Comparison of ENCODE assay signal across 24 cellular contexts in the genomic region with DNA sequence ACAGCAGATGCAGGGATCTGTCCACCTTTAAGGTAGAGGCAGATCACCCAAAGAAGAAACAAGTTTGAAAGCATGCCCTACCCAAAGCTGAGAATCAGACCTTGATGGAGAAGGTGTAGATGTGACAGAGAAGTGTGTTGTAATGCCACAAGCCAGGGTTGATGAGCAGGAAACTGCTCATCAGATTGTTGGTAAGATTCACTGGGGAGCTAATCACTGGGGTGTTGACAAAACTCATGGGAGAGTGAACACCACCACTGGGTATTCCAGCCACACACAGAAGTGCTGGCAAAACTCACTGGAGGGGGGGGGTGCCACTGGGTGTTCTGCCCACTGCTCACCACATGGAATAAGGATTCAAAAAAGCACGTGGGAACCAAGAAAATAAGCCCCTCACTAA.
DNase-seq lines count a peak whose midpoint lies in the region; ATAC-seq and TF ChIP-seq lines count a peak whose summit lies in the region.
"Had no signal": no experiment of that assay in that cellular context is flagged by ENCODE, and none has a peak within 500 bp of the region (broad histone marks: within the 10 kb centered on the region; RNA-seq: fewer than 3 reads in every experiment).

No MANE protein-coding gene starts in this region.

- no peak overlapping the region for H2BK120ac ChIP-seq in trophoblast cell (ENCODE audit: insufficient read depth, low read length, poor library complexity)

- H3K27ac ChIP-seq in HUES48 (ENCODE audit: low read depth, low read length) = peak overlapping the region; percentile 91
- H3K27ac ChIP-seq in trophoblast cell (ENCODE audit: low read depth, low read length) = no peak overlapping the region
- H3K27ac ChIP-seq: BLaER1, HL-60, SJSA1 had no signal

- DNase-seq in WTC11 (ENCODE audit: low spot score) = no peak
- peak; percentile 25 for DNase-seq in glomerular visceral epithelial cell (ENCODE audit: extremely low spot score)
- no peak for DNase-seq in nephron progenitor cell
- no peak for DNase-seq in stimulated activated effector memory CD8-positive, alpha-beta T cell treated with anti-CD3 and anti-CD28 coated beads, Interleukin-12 subunit alpha, Interleukin-12 subunit beta, amount 100 ng/mL, for 72 hours (ENCODE audit: low spot score in 2 of 2)
- DNase-seq in activated T-cell treated with anti-CD3 and anti-CD28 coated beads, Interleukin-2, amount 50 U/mL, for 24 hours = no peak
- DNase-seq in trophoblast cell = no peak
- DNase-seq in effector CD4-positive, alpha-beta T cell = no peak
- DNase-seq: CD4-positive, CD25-positive, alpha-beta regulatory T cell; DMS153; DND-41; HFFc6; Kasumi-1; NCI-H1092 treated with DMSO at 0.1 percent for 48 hours; NCI-H1436 treated with DMSO at 0.1 percent for 48 hours; NCI-H2029; NCI-H446; Right ventricle myocardium superior; RPMI8226 had no signal

- peaks cover 11% of the 10 kb centered on the region; the same call in 1 of the 2 replicates for H3K9me3 Mint-ChIP-seq in WTC11
- H3K9me3 Mint-ChIP-seq in nephron progenitor cell = no peaks in the 10 kb centered on the region
- H3K9me3 Mint-ChIP-seq in stimulated activated effector memory CD8-positive, alpha-beta T cell treated with anti-CD3 and anti-CD28 coated beads, Interleukin-12 subunit alpha, Interleukin-12 subunit beta, amount 100 ng/mL, for 72 hours = no peaks in the 10 kb centered on the region
- no peaks in the 10 kb centered on the region for H3K9me3 Mint-ChIP-seq in activated T-cell treated with anti-CD3 and anti-CD28 coated beads, Interleukin-2, amount 50 U/mL, for 24 hours

- H4K8ac ChIP-seq in trophoblast cell (ENCODE audit: low read depth, low read length) = no peak overlapping the region

- H3K18ac ChIP-seq in trophoblast cell (ENCODE audit: low read length) = no peak overlapping the region

- no peaks in the 10 kb centered on the region for H3K27me3 Mint-ChIP-seq in WTC11 (ENCODE audit: low read depth)
- no peaks in the 10 kb centered on the region for H3K27me3 Mint-ChIP-seq in nephron progenitor cell (ENCODE audit: low read depth, poor library complexity)
- no peaks in the 10 kb centered on the region for H3K27me3 Mint-ChIP-seq in activated T-cell treated with anti-CD3 and anti-CD28 coated beads, Interleukin-2, amount 50 U/mL, for 24 hours
- H3K27me3 Mint-ChIP-seq: CD4-positive, CD25-positive, alpha-beta regulatory T cell had no signal

- H2BK12ac ChIP-seq in trophoblast cell (ENCODE audit: low read length) = no peak overlapping the region

- no peak overlapping the region for H2AFZ ChIP-seq in trophoblast cell (ENCODE audit: insufficient read depth, low read length, poor library complexity)

- CTCF ChIA-PET in WTC11 (lab: Charles Lee) = interaction anchor here (0.8 to 1.3 kb wide), 2 partner anchors 17 to 55 kb away, joined by 3 to 6 read pairs; no protein-coding TSS in a partner anchor

- peaks cover 24% of the 10 kb centered on the region for H3K4me1 Mint-ChIP-seq in WTC11
- no peaks in the 10 kb centered on the region for H3K4me1 Mint-ChIP-seq in nephron progenitor cell
- no peaks in the 10 kb centered on the region for H3K4me1 Mint-ChIP-seq in stimulated activated effector memory CD8-positive, alpha-beta T cell treated with anti-CD3 and anti-CD28 coated beads, Interleukin-12 subunit alpha, Interleukin-12 subunit beta, amount 100 ng/mL, for 72 hours
- H3K4me1 Mint-ChIP-seq in activated T-cell treated with anti-CD3 and anti-CD28 coated beads, Interleukin-2, amount 50 U/mL, for 24 hours (ENCODE audit: low read depth) = no peaks in the 10 kb centered on the region
- H3K4me1 Mint-ChIP-seq: CD4-positive, CD25-positive, alpha-beta regulatory T cell had no signal

- H3K4me3 ChIP-seq in HUES48 (ENCODE audit: low read depth, low read length) (no peak overlapping the region), trophoblast cell (ENCODE audit: low read depth, low read length) (no peak overlapping the region)
- H3K4me3 ChIP-seq: BLaER1, HAP-1, K562, SJSA1 had no signal

- no peak for ATAC-seq in WTC11
- no peak for ATAC-seq in stimulated activated effector memory CD8-positive, alpha-beta T cell treated with anti-CD3 and anti-CD28 coated beads, Interleukin-12 subunit alpha, Interleukin-12 subunit beta, amount 100 ng/mL, for 72 hours
- ATAC-seq: K562 had no signal

- no peak overlapping the region for H3K23ac ChIP-seq in trophoblast cell (ENCODE audit: low read length)

- no peak overlapping the region for H3K14ac ChIP-seq in trophoblast cell (ENCODE audit: low read length)

- H3K4me3 Mint-ChIP-seq in WTC11 = no peak overlapping the region
- no peak overlapping the region for H3K4me3 Mint-ChIP-seq in nephron progenitor cell
- no peak overlapping the region for H3K4me3 Mint-ChIP-seq in stimulated activated effector memory CD8-positive, alpha-beta T cell treated with anti-CD3 and anti-CD28 coated beads, Interleukin-12 subunit alpha, Interleukin-12 subunit beta, amount 100 ng/mL, for 72 hours
- H3K4me3 Mint-ChIP-seq in activated T-cell treated with anti-CD3 and anti-CD28 coated beads, Interleukin-2, amount 50 U/mL, for 24 hours = no peak overlapping the region
- H3K4me3 Mint-ChIP-seq: CD4-positive, CD25-positive, alpha-beta regulatory T cell; HFFc6 had no signal

- no peaks in the 10 kb centered on the region for H3K9me3 ChIP-seq in HUES48 (ENCODE audit: control insufficient read depth, insufficient read depth, low read length)
- no peaks in the 10 kb centered on the region for H3K9me3 ChIP-seq in trophoblast cell (ENCODE audit: insufficient read depth, low read depth, low read length)
- H3K9me3 ChIP-seq: BLaER1, HAP-1, SJSA1 had no signal

- TF ChIP-seq CTCF in WTC11 (IDR thresholded peaks at IDR 0.05) = no peak
- no peak for TF ChIP-seq CTCF in nephron progenitor cell (IDR thresholded peaks at IDR 0.05)

- no peaks in the 10 kb centered on the region for H3K36me3 ChIP-seq in HUES48 (ENCODE audit: control insufficient read depth, insufficient read depth, low read length)
- H3K36me3 ChIP-seq in trophoblast cell (ENCODE audit: control insufficient read depth in 1 of 2, insufficient read depth in 2 of 2, low read length in 2 of 2) = no peaks in the 10 kb centered on the region
- H3K36me3 ChIP-seq: BLaER1, HAP-1 had no signal

- WGBS in trophoblast cell (ENCODE audit: extremely low coverage, insufficient coverage, insufficient read length) = no CpG with 5 or more reads among the region's 1 CpG

- H4K91ac ChIP-seq in trophoblast cell (ENCODE audit: low read depth, low read length) = no peak overlapping the region

- H3K79me2 ChIP-seq in trophoblast cell (ENCODE audit: control insufficient read depth, insufficient read depth, low read length, poor library complexity) = no peaks in the 10 kb centered on the region

- no peak overlapping the region for H4K12ac ChIP-seq in trophoblast cell (ENCODE audit: low read depth, low read length)

- no peaks in the 10 kb centered on the region for H3K36me3 Mint-ChIP-seq in WTC11
- no peaks in the 10 kb centered on the region for H3K36me3 Mint-ChIP-seq in nephron progenitor cell (ENCODE audit: low read depth)
- no peaks in the 10 kb centered on the region for H3K36me3 Mint-ChIP-seq in stimulated activated effector memory CD8-positive, alpha-beta T cell treated with anti-CD3 and anti-CD28 coated beads, Interleukin-12 subunit alpha, Interleukin-12 subunit beta, amount 100 ng/mL, for 72 hours
- H3K36me3 Mint-ChIP-seq in activated T-cell treated with anti-CD3 and anti-CD28 coated beads, Interleukin-2, amount 50 U/mL, for 24 hours (ENCODE audit: low read depth) = no peaks in the 10 kb centered on the region
- H3K36me3 Mint-ChIP-seq: CD4-positive, CD25-positive, alpha-beta regulatory T cell had no signal

- H3K27ac Mint-ChIP-seq in WTC11 = peak overlapping the region; percentile 73; the same call in 1 of the 2 replicates
- H3K27ac Mint-ChIP-seq in nephron progenitor cell = peak overlapping the region; percentile 3
- H3K27ac Mint-ChIP-seq in stimulated activated effector memory CD8-positive, alpha-beta T cell treated with anti-CD3 and anti-CD28 coated beads, Interleukin-12 subunit alpha, Interleukin-12 subunit beta, amount 100 ng/mL, for 72 hours = no peak overlapping the region
- H3K27ac Mint-ChIP-seq in activated T-cell treated with anti-CD3 and anti-CD28 coated beads, Interleukin-2, amount 50 U/mL, for 24 hours = no peak overlapping the region
- H3K27ac Mint-ChIP-seq: CD4-positive, CD25-positive, alpha-beta regulatory T cell; HFFc6 had no signal

- H3K9ac ChIP-seq in HUES48 (ENCODE audit: low read depth, low read length) (peak overlapping the region; percentile 21; the same call in 1 of the 2 replicates), trophoblast cell (ENCODE audit: low read length) (no peak overlapping the region)
- H3K9ac ChIP-seq: BLaER1 had no signal

- no peak overlapping the region for H3K4ac ChIP-seq in trophoblast cell (ENCODE audit: low read depth, low read length)

- H3K4me1 ChIP-seq in HUES48 (ENCODE audit: control insufficient read depth, insufficient read depth, low read length) (peaks cover 22% of the 10 kb centered on the region), trophoblast cell (ENCODE audit: control insufficient read depth in 1 of 2, insufficient read depth in 2 of 2, low read length in 2 of 2) (no peaks in the 10 kb centered on the region)
- H3K4me1 ChIP-seq: BLaER1, HAP-1, SJSA1 had no signal

- H3K27me3 ChIP-seq in HUES48 (ENCODE audit: control insufficient read depth, insufficient read depth, low read length) (no peaks in the 10 kb centered on the region), trophoblast cell (ENCODE audit: insufficient read depth, low read length) (no peaks in the 10 kb centered on the region)
- H3K27me3 ChIP-seq: BLaER1, SJSA1 had no signal

- no peak overlapping the region for H3K4me2 ChIP-seq in trophoblast cell (ENCODE audit: low read length)
- H3K4me2 ChIP-seq: BLaER1 had no signal

- no peak overlapping the region for H2BK5ac ChIP-seq in trophoblast cell (ENCODE audit: low read depth, low read length, poor library complexity)

- POLR2A ChIA-PET in WTC11 (lab: Charles Lee) = no interaction called here

- no peak overlapping the region for H2AK5ac ChIP-seq in trophoblast cell (ENCODE audit: low read length)

- no peaks in the 10 kb centered on the region for H3K79me1 ChIP-seq in trophoblast cell (ENCODE audit: low read length)

TF ChIP-seq in WTC11, 78 proteins besides CTCF, POLR2A, EP300 and RAD21 (continues in another document):
- TF ChIP-seq ZNF396 (CRISPR knock-in tag; IDR thresholded peaks at IDR 0.05; ENCODE audit: borderline replicate concordance) (no peak), ZNF671 (CRISPR knock-in tag; IDR thresholded peaks at IDR 0.05) (no peak), ESRRA (CRISPR knock-in tag; IDR thresholded peaks at IDR 0.05; ENCODE audit: borderline replicate concordance) (no peak), NFATC4 (CRISPR knock-in tag; IDR thresholded peaks at IDR 0.05) (no peak)
- TF ChIP-seq, protein P1, sequence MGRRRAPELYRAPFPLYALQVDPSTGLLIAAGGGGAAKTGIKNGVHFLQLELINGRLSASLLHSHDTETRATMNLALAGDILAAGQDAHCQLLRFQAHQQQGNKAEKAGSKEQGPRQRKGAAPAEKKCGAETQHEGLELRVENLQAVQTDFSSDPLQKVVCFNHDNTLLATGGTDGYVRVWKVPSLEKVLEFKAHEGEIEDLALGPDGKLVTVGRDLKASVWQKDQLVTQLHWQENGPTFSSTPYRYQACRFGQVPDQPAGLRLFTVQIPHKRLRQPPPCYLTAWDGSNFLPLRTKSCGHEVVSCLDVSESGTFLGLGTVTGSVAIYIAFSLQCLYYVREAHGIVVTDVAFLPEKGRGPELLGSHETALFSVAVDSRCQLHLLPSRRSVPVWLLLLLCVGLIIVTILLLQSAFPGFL (CRISPR knock-in tag; IDR thresholded peaks at IDR 0.05; ENCODE audit: borderline replicate concordance) = no peak

Comparison
In these comparisons a context has a peak if more than half of its experiments do, and no peak if none do; other contexts are left out.
1. H3K27ac Mint-ChIP-seq: peak in WTC11 (single experiment) and nephron progenitor cell (single experiment); none in stimulated activated effector memory CD8-positive, alpha-beta T cell treated with anti-CD3 and anti-CD28 coated beads, Interleukin-12 subunit alpha, Interleukin-12 subunit beta, amount 100 ng/mL, for 72 hours (single experiment) and activated T-cell treated with anti-CD3 and anti-CD28 coated beads, Interleukin-2, amount 50 U/mL, for 24 hours (single experiment).